ENCODE assay signal across 13 cellular contexts in genomic region chr10:87845624-87846377, GRCh38. TPM values are rescaled to one million over a fixed set of nuclear protein-coding genes. Genes with fewer than 3 reads are reported as not detected.
A peak's percentile ranks its signal among the peaks of the same experiment; 100 is the strongest.
DNase-seq lines count a peak whose midpoint lies in the region; ATAC-seq and TF ChIP-seq lines count a peak whose summit lies in the region.
"Had no signal": no experiment of that assay in that cellular context is flagged by ENCODE, and none has a peak within 500 bp of the region (broad histone marks: within the 10 kb centered on the region; RNA-seq: fewer than 3 reads in every experiment).

No MANE protein-coding gene starts in this region.

- TF ChIP-seq POLR2A in adrenal gland (IDR thresholded peaks at IDR 0.05) (no peak), testis (IDR thresholded peaks at IDR 0.05) (no peak)

- H4K5ac ChIP-seq in mesendoderm (ENCODE audit: low read length): no peak overlapping the region

- no peak overlapping the region for H3K4me3 ChIP-seq in mammary epithelial cell (replicated peaks in 1 of 3; ENCODE audit: insufficient read depth in 1 of 3, low read depth in 2 of 3, low read length in 3 of 3)
- H3K4me3 ChIP-seq in mesendoderm (ENCODE audit: low read length): no peak overlapping the region
- no peak overlapping the region for H3K4me3 ChIP-seq in mucosa of descending colon
- H3K4me3 ChIP-seq in adrenal gland: no peak overlapping the region
- H3K4me3 ChIP-seq in testis: no peak overlapping the region
- H3K4me3 ChIP-seq: MG63 had no signal

- H2AK5ac ChIP-seq in mesendoderm (ENCODE audit: low read length): no peak overlapping the region

- BruUV-seq in mammary epithelial cell (replicated peaks; lab: Mats Ljungman, UMichigan): no TSS peak

- H3K18ac ChIP-seq in mesendoderm (ENCODE audit: low read length): no peak overlapping the region

- no peak overlapping the region for H3K4ac ChIP-seq in mesendoderm (ENCODE audit: low read depth, low read length)

- H3K9ac ChIP-seq in mammary epithelial cell (ENCODE audit: insufficient read depth, low read length): no peak overlapping the region
- H3K9ac ChIP-seq in mesendoderm (ENCODE audit: low read length): no peak overlapping the region

- peak overlapping the region; percentile 44 for H2AFZ ChIP-seq in mammary epithelial cell (ENCODE audit: low read depth, low read length)

- no peaks in the 10 kb centered on the region for H3K27me3 ChIP-seq in mammary epithelial cell (ENCODE audit: insufficient read depth, low read length)
- no peaks in the 10 kb centered on the region for H3K27me3 ChIP-seq in mesendoderm (ENCODE audit: insufficient read depth, low read length, poor library complexity)
- H3K27me3 ChIP-seq in adrenal gland: no peaks in the 10 kb centered on the region
- no peaks in the 10 kb centered on the region for H3K27me3 ChIP-seq in testis
- H3K27me3 ChIP-seq: MG63 had no signal

- H3K79me1 ChIP-seq in mesendoderm (ENCODE audit: low read length): no peaks in the 10 kb centered on the region

- intact Hi-C loops in mammary epithelial cell (cut with micrococcal nuclease): no loop called here
- intact Hi-C loops in mucosa of descending colon (cut with DNase I, micrococcal nuclease): loop anchor here (10.0 kb wide), 1 partner anchor 709 kb away; no protein-coding TSS in a partner anchor
- intact Hi-C loops in adrenal gland (cut with DNase I): loop anchor here in 1 of 2 donors (10.0 kb wide), 1 partner anchor 559 kb away; no protein-coding TSS in a partner anchor
- intact Hi-C loops in testis (cut with DNase I; ENCODE audit: low total_unique reads): no loop called here

- no peak overlapping the region for H4K8ac ChIP-seq in mesendoderm (ENCODE audit: low read depth, low read length)

- DNase-seq in DMS114 treated with DMSO at 0.1 percent for 48 hours (lab: John Stamatoyannopoulos, UW; ENCODE audit: unreplicated experiment) (peak; percentile 75), LoVo (ENCODE audit: low spot score) (peak; percentile 40), mammary epithelial cell (peak; percentile 63), mesendoderm (peak; percentile 63), mucosa of descending colon (no peak), adrenal gland (no peak), testis (no peak)
- DNase-seq: activated CD4-positive, alpha-beta T cell treated with anti-CD3 and anti-CD28 coated beads, Interleukin-2, amount 50 U/mL, for 4 hours; DND-41; NK-92 treated with Interleukin-12 subunit alpha and Interleukin-12 subunit beta, amount 100 ng/mL, for 24 hours; T-helper 1 cell had no signal

- H3K4me1 ChIP-seq in mammary epithelial cell (ENCODE audit: insufficient read depth, low read length) (peaks cover 60% of the 10 kb centered on the region), mesendoderm (ENCODE audit: control insufficient read depth, low read depth, low read length) (no peaks in the 10 kb centered on the region), mucosa of descending colon (ENCODE audit: low read depth) (peaks cover 12% of the 10 kb centered on the region), adrenal gland (replicated peaks in 1 of 2) (no peaks in the 10 kb centered on the region), testis (no peaks in the 10 kb centered on the region)

- H3K79me2 ChIP-seq in mammary epithelial cell (ENCODE audit: insufficient read depth, low read length): no peaks in the 10 kb centered on the region
- H3K79me2 ChIP-seq in mesendoderm (ENCODE audit: control insufficient read depth, insufficient read depth, low read length): no peaks in the 10 kb centered on the region

- 71% methylated on average over 10 of the region's 10 CpGs for WGBS in mammary epithelial cell (ENCODE audit: low coverage, missing lambda C conversion rate)
- no CpG with 5 or more reads among the region's 10 CpGs for WGBS in mesendoderm (ENCODE audit: extremely low coverage, insufficient coverage, low lambda C conversion rate)
- WGBS in adrenal gland, 4 donors: 78 to 91% (median 84%) methylated on average over 10 of the region's 10 CpGs
- 67 to 75% methylated on average over 10 of the region's 10 CpGs for WGBS in testis, 2 donors

- H3K23ac ChIP-seq in mesendoderm (ENCODE audit: low read length): no peak overlapping the region

- CTCF ChIA-PET in mammary epithelial cell (lab: Charles Lee; ENCODE audit: low non-redundant PET): interaction anchor here (0.6 kb wide), 1 partner anchor 27 kb away, joined by 3 read pairs; no protein-coding TSS in a partner anchor

- no peaks in the 10 kb centered on the region for H3K36me3 ChIP-seq in mammary epithelial cell (ENCODE audit: insufficient read depth, low read length)
- H3K36me3 ChIP-seq in mesendoderm (ENCODE audit: control insufficient read depth, insufficient read depth, low read length): no peaks in the 10 kb centered on the region
- H3K36me3 ChIP-seq in mucosa of descending colon (ENCODE audit: low read depth): no peaks in the 10 kb centered on the region
- no peaks in the 10 kb centered on the region for H3K36me3 ChIP-seq in adrenal gland (replicated peaks in 1 of 2)
- H3K36me3 ChIP-seq in testis (ENCODE audit: low read depth, missing control alignments): no peaks in the 10 kb centered on the region
- H3K36me3 ChIP-seq: MG63 had no signal

- peak overlapping the region; percentile 85 for H3K27ac ChIP-seq in mammary epithelial cell (ENCODE audit: insufficient read depth, low read depth, low read length)
- no peak overlapping the region for H3K27ac ChIP-seq in mesendoderm (ENCODE audit: low read depth, low read length)
- H3K27ac ChIP-seq in adrenal gland: no peak overlapping the region
- no peak overlapping the region for H3K27ac ChIP-seq in testis

- H2BK5ac ChIP-seq in mesendoderm (ENCODE audit: low read length): no peak overlapping the region

- ATAC-seq in mucosa of descending colon: no peak
- no peak for ATAC-seq in GM21367 (IDR thresholded peaks at IDR 0.05; ENCODE audit: unreplicated experiment)

- no peak overlapping the region for H3K56ac ChIP-seq in mesendoderm (ENCODE audit: low read length)

- no peak overlapping the region for H2BK120ac ChIP-seq in mesendoderm (ENCODE audit: low read depth, low read length)

- in situ Hi-C loops in mammary epithelial cell (cut with MboI; ENCODE audit: low sequenced_read_pairs in 2 of 2): no loop called here

- H3K9me3 ChIP-seq in mammary epithelial cell (replicated peaks; ENCODE audit: insufficient read depth, low read length): no peaks in the 10 kb centered on the region
- H3K9me3 ChIP-seq in mucosa of descending colon: no peaks in the 10 kb centered on the region
- H3K9me3 ChIP-seq in adrenal gland (replicated peaks in 1 of 3): no peaks in the 10 kb centered on the region
- no peaks in the 10 kb centered on the region for H3K9me3 ChIP-seq in testis
- H3K9me3 ChIP-seq: MG63 had no signal

- no peak for TF ChIP-seq CTCF in mammary epithelial cell (conservative IDR thresholded peaks at IDR 0.05 in 1 of 2, IDR thresholded peaks at IDR 0.05 in 1 of 2; ENCODE audit: extremely low read depth in 1 of 2, insufficient read depth in 1 of 2, low read depth in 1 of 2, low read length in 2 of 2)
- TF ChIP-seq CTCF in mucosa of descending colon (IDR thresholded peaks at IDR 0.05): no peak
- TF ChIP-seq CTCF in adrenal gland (IDR thresholded peaks at IDR 0.05): no peak
- TF ChIP-seq CTCF in testis (IDR thresholded peaks at IDR 0.05): no peak

- H2BK15ac ChIP-seq in mesendoderm (replicated peaks; ENCODE audit: low read depth): no peak overlapping the region

- no peaks in the 10 kb centered on the region for H4K20me1 ChIP-seq in mammary epithelial cell (ENCODE audit: insufficient read depth, low read length)

- H3K4me2 ChIP-seq in mammary epithelial cell (ENCODE audit: insufficient read depth, low read depth, low read length): peak overlapping the region; percentile 39
- no peak overlapping the region for H3K4me2 ChIP-seq in mesendoderm (ENCODE audit: low read length)

- dilution Hi-C loops in mammary epithelial cell (cut with HindIII; ENCODE audit: low sequenced_read_pairs): no loop called here

RNA-seq across cellular contexts. Expression of gene KLLN, which starts 17.5 kb away (rescaled TPM):
- total RNA-seq in mammary epithelial cell: 1 to 10 TPM; 1.0 to 1.2 TPM
- polyA plus RNA-seq in mammary epithelial cell: 0.50 TPM
- not detected for polyA minus RNA-seq in mammary epithelial cell
- 0.11 TPM for polyA plus RNA-seq in mesendoderm (2013, experiment 1 of 2)
- 0.15 TPM for polyA plus RNA-seq in mesendoderm (2013, experiment 2 of 2)
- 1 to 10 TPM in 1 of 3 donors, under 1 TPM in 2; 0.60 to 1.1 (median 0.90) TPM for total RNA-seq in mucosa of descending colon
- total RNA-seq in adrenal gland: 1 to 10 TPM in 5 of 8 donors, under 1 TPM in 3; 0.42 to 1.5 (median 1.1) TPM
- polyA plus RNA-seq in adrenal gland: under 1 TPM; 0.24 to 0.84 (median 0.48) TPM
- total RNA-seq in testis: 1 to 10 TPM; 2.0 to 3.9 TPM
- polyA plus RNA-seq in testis (ENCODE audit: insufficient read depth, low read depth, low replicate concordance): 2.0 TPM

RNA-seq across cellular contexts. Expression of gene PTEN, which starts 17.6 kb away (rescaled TPM):
- 100 to 1,000 TPM in 1 of 2 donors, 10 to 100 TPM in 1; 60.5 to 104 TPM for total RNA-seq in mammary epithelial cell
- 16.3 TPM for polyA plus RNA-seq in mammary epithelial cell
- polyA minus RNA-seq in mammary epithelial cell: 37.8 TPM
- polyA plus RNA-seq in mesendoderm (2013, experiment 1 of 2): 18.5 TPM
- polyA plus RNA-seq in mesendoderm (2013, experiment 2 of 2): 18.1 TPM
- 100 to 1,000 TPM in 2 of 3 donors, 10 to 100 TPM in 1; 94.1 to 118 (median 118) TPM for total RNA-seq in mucosa of descending colon
- total RNA-seq in adrenal gland: 100 to 1,000 TPM in 2 of 8 donors, 10 to 100 TPM in 6; 72.2 to 179 (median 93.2) TPM
- polyA plus RNA-seq in adrenal gland: 10 to 100 TPM; 35.7 to 87.1 (median 37.9) TPM
- total RNA-seq in testis: 100 to 1,000 TPM in 1 of 2 donors, 10 to 100 TPM in 1; 85.4 to 118 TPM
- 96.8 TPM for polyA plus RNA-seq in testis (ENCODE audit: insufficient read depth, low read depth, low replicate concordance)

RNA-seq across cellular contexts. Expression of gene ATAD1, which starts 27.8 kb away (rescaled TPM):
- total RNA-seq in mammary epithelial cell: 10 to 100 TPM; 57.5 to 73.7 TPM
- polyA plus RNA-seq in mammary epithelial cell: 17.9 TPM
- 23.0 TPM for polyA minus RNA-seq in mammary epithelial cell
- 25.9 TPM for polyA plus RNA-seq in mesendoderm (2013, experiment 1 of 2)
- polyA plus RNA-seq in mesendoderm (2013, experiment 2 of 2): 26.5 TPM
- 10 to 100 TPM; 47.7 to 60.6 (median 51.6) TPM for total RNA-seq in mucosa of descending colon
- 100 to 1,000 TPM in 1 of 8 donors, 10 to 100 TPM in 7; 30.0 to 119 (median 50.4) TPM for total RNA-seq in adrenal gland
- 10 to 100 TPM in 1 of 3 donors, 1 to 10 TPM in 2; 8.5 to 54.4 (median 9.0) TPM for polyA plus RNA-seq in adrenal gland
- 100 to 1,000 TPM in 1 of 2 donors, 10 to 100 TPM in 1; 68.5 to 107 TPM for total RNA-seq in testis
- 162 TPM for polyA plus RNA-seq in testis (ENCODE audit: insufficient read depth, low read depth, low replicate concordance)

Comparison
In these comparisons a context has a peak if more than half of its experiments do, and no peak if none do; other contexts are left out.
1. DNase-seq: peak in DMS114 treated with DMSO at 0.1 percent for 48 hours (single experiment), LoVo (single experiment), mammary epithelial cell (single experiment) and mesendoderm (single experiment); none in mucosa of descending colon (0 of 3), adrenal gland (0 of 7) and testis (single experiment).
2. intact Hi-C loops: an anchor here in mucosa of descending colon (10.0 kb wide); none called in mammary epithelial cell and testis.